In the genomic region with DNA sequence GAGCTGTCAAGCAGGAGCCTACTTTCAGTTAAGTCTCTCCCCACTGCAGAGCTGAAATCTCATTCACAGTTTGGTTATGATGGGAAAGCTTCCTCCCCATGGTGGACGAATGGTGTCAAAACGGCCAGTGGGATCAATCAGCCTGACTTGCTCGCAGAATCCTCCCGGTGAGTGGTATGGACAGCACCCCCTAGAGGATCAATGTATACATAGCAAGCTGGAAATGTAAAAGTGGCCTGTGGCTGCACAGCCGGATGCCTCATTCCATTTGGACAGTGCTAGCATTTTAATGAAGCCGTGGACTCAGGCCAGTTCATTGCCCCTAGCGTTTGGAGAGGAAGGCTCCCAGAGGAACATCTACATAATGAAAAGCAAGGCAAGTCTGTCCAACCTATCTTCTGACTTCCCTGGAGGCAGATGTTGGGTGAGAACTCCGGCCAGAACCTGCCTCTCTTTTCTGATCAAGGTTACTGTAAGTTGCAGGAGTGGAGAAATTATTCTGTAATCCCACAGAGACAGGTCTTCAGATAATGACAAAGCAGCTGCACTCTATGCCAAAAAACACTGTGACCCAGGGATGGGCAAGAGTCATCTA, we compare ENCODE assay signal across 9 cellular contexts.
A peak's percentile ranks its signal among the peaks of the same experiment; 100 is the strongest.
DNase-seq lines count a peak whose midpoint lies in the region; ATAC-seq, FAIRE-seq and TF ChIP-seq lines count a peak whose summit lies in the region.
"Had no signal": no experiment of that assay in that cellular context is flagged by ENCODE, and none has a peak within 500 bp of the region (broad histone marks: within the 10 kb centered on the region; RNA-seq: fewer than 3 reads in every experiment).

No MANE protein-coding gene starts in this region.

- no peak overlapping the region for H3K4me3 Mint-ChIP-seq in activated naive CD8-positive, alpha-beta T cell treated with anti-CD3 and anti-CD28 coated beads, Interleukin-2, amount 50 U/mL, for 24 hours

- in situ Hi-C loops in astrocyte of the spinal cord (cut with HindIII; ENCODE audit: low sequenced_read_pairs) = no loop called here

- FAIRE-seq in GM12891 (lab: Jason Lieb, UNC) = peak; percentile 71

- H3K36me3 Mint-ChIP-seq in activated naive CD8-positive, alpha-beta T cell treated with anti-CD3 and anti-CD28 coated beads, Interleukin-2, amount 50 U/mL, for 24 hours (ENCODE audit: low read depth) = no peaks in the 10 kb centered on the region

- TF ChIP-seq CTCF in Loucy (conservative IDR thresholded peaks at IDR 0.05; ENCODE audit: low read length) = peak; percentile 67
- TF ChIP-seq CTCF in astrocyte of the spinal cord (IDR thresholded peaks at IDR 0.05; ENCODE audit: low read depth, low read length) = peak; percentile 72

- peaks cover 2% of the 10 kb centered on the region for H3K27me3 Mint-ChIP-seq in activated naive CD8-positive, alpha-beta T cell treated with anti-CD3 and anti-CD28 coated beads, Interleukin-2, amount 50 U/mL, for 24 hours

- H2AFZ ChIP-seq in Loucy (ENCODE audit: low read length) = no peak overlapping the region

- no peaks in the 10 kb centered on the region for H3K79me2 ChIP-seq in Loucy (ENCODE audit: insufficient read depth, low read length)

- no peaks in the 10 kb centered on the region for H3F3A ChIP-seq in Loucy (ENCODE audit: low read depth)

- no peaks in the 10 kb centered on the region for H3K4me1 ChIP-seq in Loucy (ENCODE audit: insufficient read depth, low read length, poor library complexity, severe bottlenecking)

- no peaks in the 10 kb centered on the region for H3K27me3 ChIP-seq in Loucy (ENCODE audit: insufficient read depth, low read length, poor library complexity, severe bottlenecking)

- H3K9ac ChIP-seq in Loucy (ENCODE audit: low read depth, low read length, poor library complexity, severe bottlenecking) = no peak overlapping the region

- H3K4me3 ChIP-seq in Loucy (ENCODE audit: low read length, poor library complexity, severe bottlenecking) (no peak overlapping the region), astrocyte of the spinal cord (ENCODE audit: low read depth, low read length) (no peak overlapping the region)
- H3K4me3 ChIP-seq: mucosa of descending colon had no signal

- DNase-seq in GM12891 (ENCODE audit: insufficient read length, low spot score) (peak; percentile 42), astrocyte of the spinal cord (ENCODE audit: low read depth, low spot score) (peak; percentile 46), left lobe of liver (ENCODE audit: low spot score) (no peak), HPDE6-E6E7 (ENCODE audit: extremely low spot score) (no peak), NCI-H2029 (lab: John Stamatoyannopoulos, UW) (no peak), NCI-H1694 treated with DMSO at 0.1 percent for 48 hours (lab: John Stamatoyannopoulos, UW) (no peak)
- no peak for DNase-seq in activated naive CD8-positive, alpha-beta T cell treated with anti-CD3 and anti-CD28 coated beads, Interleukin-2, amount 50 U/mL, for 24 hours

- no peak overlapping the region for H3K4me2 ChIP-seq in Loucy (ENCODE audit: low read depth, low read length, poor library complexity, severe bottlenecking)

- no peaks in the 10 kb centered on the region for H3K9me3 ChIP-seq in Loucy (ENCODE audit: insufficient read depth, low read depth, low read length)
- H3K9me3 ChIP-seq: mucosa of descending colon had no signal

- H3K36me3 ChIP-seq in Loucy (ENCODE audit: insufficient read depth, low read length) = no peaks in the 10 kb centered on the region

- H3K4me1 Mint-ChIP-seq in activated naive CD8-positive, alpha-beta T cell treated with anti-CD3 and anti-CD28 coated beads, Interleukin-2, amount 50 U/mL, for 24 hours = no peaks in the 10 kb centered on the region

- no peaks in the 10 kb centered on the region for H3K9me3 Mint-ChIP-seq in activated naive CD8-positive, alpha-beta T cell treated with anti-CD3 and anti-CD28 coated beads, Interleukin-2, amount 50 U/mL, for 24 hours

- no peaks in the 10 kb centered on the region for H4K20me1 ChIP-seq in Loucy (ENCODE audit: insufficient read depth, low read length, poor library complexity, severe bottlenecking)

- no peaks in the 10 kb centered on the region for H3K9me2 ChIP-seq in Loucy (replicated peaks; ENCODE audit: low read depth, low read length)

- ATAC-seq in left lobe of liver = peak; percentile 58
- no peak for ATAC-seq in activated naive CD8-positive, alpha-beta T cell treated with anti-CD3 and anti-CD28 coated beads, Interleukin-2, amount 50 U/mL, for 24 hours
- ATAC-seq: mucosa of descending colon had no signal

- H3K27ac Mint-ChIP-seq in activated naive CD8-positive, alpha-beta T cell treated with anti-CD3 and anti-CD28 coated beads, Interleukin-2, amount 50 U/mL, for 24 hours = no peak overlapping the region

- no peak for TF ChIP-seq POLR2A in GM12891 (IDR thresholded peaks at IDR 0.05; ENCODE audit: low read depth, low read length)

TF ChIP-seq in GM12891, 5 proteins besides CTCF, POLR2A, EP300 and RAD21:
- no peak for TF ChIP-seq PAX5 (IDR thresholded peaks at IDR 0.05; ENCODE audit: insufficient read depth, low read length, severe bottlenecking)

Comparison
In these comparisons a context has a peak if more than half of its experiments do, and no peak if none do; other contexts are left out.
1. DNase-seq: peak in GM12891 (single experiment) and astrocyte of the spinal cord (single experiment); none in left lobe of liver (single experiment), HPDE6-E6E7 (single experiment), NCI-H2029 (single experiment), activated naive CD8-positive, alpha-beta T cell treated with anti-CD3 and anti-CD28 coated beads, Interleukin-2, amount 50 U/mL, for 24 hours (single experiment) and NCI-H1694 treated with DMSO at 0.1 percent for 48 hours (single experiment).